12 cellular contexts compared by ENCODE assay signal in genomic region chr3:30964612-30965011, GRCh38.
DNase-seq lines count a peak whose midpoint lies in the region; ATAC-seq and TF ChIP-seq lines count a peak whose summit lies in the region.
"Had no signal": no experiment of that assay in that cellular context is flagged by ENCODE, and none has a peak within 500 bp of the region (broad histone marks: within the 10 kb centered on the region; RNA-seq: fewer than 3 reads in every experiment).

No MANE protein-coding gene starts in this region.

- no peak overlapping the region for H3K4me3 ChIP-seq in upper lobe of left lung
- H3K4me3 ChIP-seq: left ventricle myocardium inferior, sigmoid colon had no signal

- TF ChIP-seq POLR2A in upper lobe of left lung (IDR thresholded peaks at IDR 0.05) = no peak

- H3K36me3 ChIP-seq in upper lobe of left lung = no peaks in the 10 kb centered on the region
- H3K36me3 ChIP-seq: left ventricle myocardium inferior, sigmoid colon had no signal

- H3K36me3 Mint-ChIP-seq in activated naive CD4-positive, alpha-beta T cell treated with anti-CD3 and anti-CD28 coated beads, Interleukin-2, amount 10 ng/mL, durations not matched to agents 7 days and 5 days = no peaks in the 10 kb centered on the region

- H3K27me3 Mint-ChIP-seq in activated naive CD4-positive, alpha-beta T cell treated with anti-CD3 and anti-CD28 coated beads, Interleukin-2, amount 10 ng/mL, durations not matched to agents 7 days and 5 days = peaks cover 4% of the 10 kb centered on the region

- peaks cover 24% of the 10 kb centered on the region for H3K4me1 Mint-ChIP-seq in activated naive CD4-positive, alpha-beta T cell treated with anti-CD3 and anti-CD28 coated beads, Interleukin-2, amount 10 ng/mL, durations not matched to agents 7 days and 5 days

- peak overlapping the region; percentile 65 for H3K27ac Mint-ChIP-seq in activated naive CD4-positive, alpha-beta T cell treated with anti-CD3 and anti-CD28 coated beads, Interleukin-2, amount 10 ng/mL, durations not matched to agents 7 days and 5 days

- H3K4me3 Mint-ChIP-seq in activated naive CD4-positive, alpha-beta T cell treated with anti-CD3 and anti-CD28 coated beads, Interleukin-2, amount 10 ng/mL, durations not matched to agents 7 days and 5 days = no peak overlapping the region

- ATAC-seq in GM18868 (IDR thresholded peaks at IDR 0.05; ENCODE audit: unreplicated experiment) (peak; percentile 96), GM21423 (IDR thresholded peaks at IDR 0.05; ENCODE audit: unreplicated experiment) (peak; percentile 96), HG03108 (IDR thresholded peaks at IDR 0.05; ENCODE audit: unreplicated experiment) (peak; percentile 91), upper lobe of left lung (ENCODE audit: low FRiP score in 2 of 2) (no peak)

- intact Hi-C loops in cardiac septum (cut with DNase I) = no loop called here

- peaks cover 6% of the 10 kb centered on the region for H3K9me3 Mint-ChIP-seq in activated naive CD4-positive, alpha-beta T cell treated with anti-CD3 and anti-CD28 coated beads, Interleukin-2, amount 10 ng/mL, durations not matched to agents 7 days and 5 days

- H3K27me3 ChIP-seq in upper lobe of left lung = no peaks in the 10 kb centered on the region
- H3K27me3 ChIP-seq: sigmoid colon had no signal

- no peak for TF ChIP-seq EP300 in upper lobe of left lung (IDR thresholded peaks at IDR 0.05)

- CTCF ChIA-PET in activated naive CD4-positive, alpha-beta T cell treated with anti-CD3 and anti-CD28 coated beads, Interleukin-2, amount 10 ng/mL, durations not matched to agents 7 days and 5 days (lab: Charles Lee) = no interaction called here

- H3K9me3 ChIP-seq in upper lobe of left lung = no peaks in the 10 kb centered on the region
- H3K9me3 ChIP-seq: left ventricle myocardium inferior, sigmoid colon had no signal

- TF ChIP-seq CTCF in upper lobe of left lung (IDR thresholded peaks at IDR 0.05) = no peak

- H3K27ac ChIP-seq in upper lobe of left lung = no peak overlapping the region
- H3K27ac ChIP-seq: left ventricle myocardium inferior, sigmoid colon had no signal

- DNase-seq in activated naive CD4-positive, alpha-beta T cell treated with anti-CD3 and anti-CD28 coated beads, Interleukin-2, amount 10 ng/mL, durations not matched to agents 7 days and 5 days = peak; percentile 52
- DNase-seq in NCI-H2107 treated with DMSO at 0.1 percent for 48 hours (lab: John Stamatoyannopoulos, UW; ENCODE audit: unreplicated experiment) = no peak
- DNase-seq in DMS53 (lab: John Stamatoyannopoulos, UW) = no peak
- no peak for DNase-seq in upper lobe of left lung
- no peak for DNase-seq in cardiac septum (ENCODE audit: low spot score)
- DNase-seq: DMS 273 treated with DMSO at 0.1 percent for 48 hours, left ventricle myocardium inferior, NCI-H345, sigmoid colon had no signal

- H3K4me1 ChIP-seq in upper lobe of left lung = no peaks in the 10 kb centered on the region
- H3K4me1 ChIP-seq: left ventricle myocardium inferior, sigmoid colon had no signal

Comparison
In these comparisons a context has a peak if more than half of its experiments do, and no peak if none do; other contexts are left out.
1. ATAC-seq: peak in GM18868 (single experiment), GM21423 (single experiment) and HG03108 (single experiment); none in upper lobe of left lung (0 of 2).